Comparison of ENCODE assay signal across 1 cellular context in the genomic region with DNA sequence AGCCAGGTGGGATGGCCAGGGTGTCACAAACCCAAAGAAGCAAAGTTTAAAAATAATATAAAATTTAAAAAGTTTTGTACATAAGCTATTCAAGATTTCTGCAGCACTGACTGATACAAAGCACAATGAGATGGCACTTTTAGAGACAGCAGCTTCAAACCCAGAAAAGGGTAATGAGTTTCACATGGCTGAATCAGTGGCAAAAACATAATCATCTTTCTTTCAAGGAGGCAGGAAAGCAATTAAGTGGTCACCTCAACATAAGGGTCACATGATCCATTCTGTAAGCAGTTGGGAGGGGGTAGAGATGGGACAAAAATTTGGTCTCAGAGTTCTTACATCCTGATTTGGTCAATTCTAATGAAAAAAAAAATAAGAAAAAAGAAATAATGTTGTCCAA.
TF ChIP-seq lines count a peak whose summit lies in the region.
"Not testable (repeated sequence)": the region's sequence is repeated elsewhere in the genome, so short reads cannot be mapped to it uniquely, and the experiment has no call there.

No MANE protein-coding gene starts in this region.

TF ChIP-seq in K562, 482 proteins besides CTCF, POLR2A, EP300 and RAD21:
- TF ChIP-seq ZNF316 (IDR thresholded peaks at IDR 0.05) (peak; percentile 93), C11orf30 (IDR thresholded peaks at IDR 0.05; ENCODE audit: low read depth) (peak; percentile 91), SMARCA4 (IDR thresholded peaks at IDR 0.05) (peak; percentile 54; the same call in 1 of the 2 replicates), NFE2 (IDR thresholded peaks at IDR 0.05; ENCODE audit: low read depth) (peak; percentile 95), EP400 (IDR thresholded peaks at IDR 0.05) (0 out of 2 replicates have a peak, but pooled peaks have one; percentile 26), FOXK2 (conservative IDR thresholded peaks at IDR 0.05 in 1 of 2, IDR thresholded peaks at IDR 0.05 in 1 of 2; ENCODE audit: low read depth in 2 of 2) (peak in 1 of 2 experiments; percentile 31; a peak in 1 of 4 replicates), TRIM24 (IDR thresholded peaks at IDR 0.05) (peak in 1 of 2 experiments; percentile 18; a peak in 1 of 4 replicates), FOSL1 (tag; conservative IDR thresholded peaks at IDR 0.05) (0 out of 2 replicates have a peak, but pooled peaks have one; percentile 4), RFX1 (IDR thresholded peaks at IDR 0.05) (0 out of 2 replicates have a peak, but pooled peaks have one; percentile 4), MEIS2 (IDR thresholded peaks at IDR 0.05; ENCODE audit: partially characterized antibody) (peak; percentile 27), SMARCE1 (IDR thresholded peaks at IDR 0.05) (0 out of 2 replicates have a peak, but pooled peaks have one; percentile 14), MAFG (tag; conservative IDR thresholded peaks at IDR 0.05) (peak; percentile 94), PBX2 (tag; conservative IDR thresholded peaks at IDR 0.05; ENCODE audit: low read depth) (peak; percentile 40), MAFF (IDR thresholded peaks at IDR 0.05; ENCODE audit: low read length) (peak; percentile 75), RAD51 (IDR thresholded peaks at IDR 0.05; ENCODE audit: borderline replicate concordance, low read depth) (peak; percentile 78), MAFK (IDR thresholded peaks at IDR 0.05; ENCODE audit: low read length) (peak; percentile 71), NFE2L1 (tag; IDR thresholded peaks at IDR 0.05; ENCODE audit: borderline replicate concordance, low read depth) (peak; percentile 68), DPF2 (IDR thresholded peaks at IDR 0.05) (peak; percentile 10; the same call in 1 of the 2 replicates), MNT (conservative IDR thresholded peaks at IDR 0.05) (peak in 1 of 2 experiments; percentile 52; a peak in 2 of 4 replicates), TOE1 (IDR thresholded peaks at IDR 0.05; ENCODE audit: borderline replicate concordance) (peak; percentile 88)
- TF ChIP-seq, protein P1, sequence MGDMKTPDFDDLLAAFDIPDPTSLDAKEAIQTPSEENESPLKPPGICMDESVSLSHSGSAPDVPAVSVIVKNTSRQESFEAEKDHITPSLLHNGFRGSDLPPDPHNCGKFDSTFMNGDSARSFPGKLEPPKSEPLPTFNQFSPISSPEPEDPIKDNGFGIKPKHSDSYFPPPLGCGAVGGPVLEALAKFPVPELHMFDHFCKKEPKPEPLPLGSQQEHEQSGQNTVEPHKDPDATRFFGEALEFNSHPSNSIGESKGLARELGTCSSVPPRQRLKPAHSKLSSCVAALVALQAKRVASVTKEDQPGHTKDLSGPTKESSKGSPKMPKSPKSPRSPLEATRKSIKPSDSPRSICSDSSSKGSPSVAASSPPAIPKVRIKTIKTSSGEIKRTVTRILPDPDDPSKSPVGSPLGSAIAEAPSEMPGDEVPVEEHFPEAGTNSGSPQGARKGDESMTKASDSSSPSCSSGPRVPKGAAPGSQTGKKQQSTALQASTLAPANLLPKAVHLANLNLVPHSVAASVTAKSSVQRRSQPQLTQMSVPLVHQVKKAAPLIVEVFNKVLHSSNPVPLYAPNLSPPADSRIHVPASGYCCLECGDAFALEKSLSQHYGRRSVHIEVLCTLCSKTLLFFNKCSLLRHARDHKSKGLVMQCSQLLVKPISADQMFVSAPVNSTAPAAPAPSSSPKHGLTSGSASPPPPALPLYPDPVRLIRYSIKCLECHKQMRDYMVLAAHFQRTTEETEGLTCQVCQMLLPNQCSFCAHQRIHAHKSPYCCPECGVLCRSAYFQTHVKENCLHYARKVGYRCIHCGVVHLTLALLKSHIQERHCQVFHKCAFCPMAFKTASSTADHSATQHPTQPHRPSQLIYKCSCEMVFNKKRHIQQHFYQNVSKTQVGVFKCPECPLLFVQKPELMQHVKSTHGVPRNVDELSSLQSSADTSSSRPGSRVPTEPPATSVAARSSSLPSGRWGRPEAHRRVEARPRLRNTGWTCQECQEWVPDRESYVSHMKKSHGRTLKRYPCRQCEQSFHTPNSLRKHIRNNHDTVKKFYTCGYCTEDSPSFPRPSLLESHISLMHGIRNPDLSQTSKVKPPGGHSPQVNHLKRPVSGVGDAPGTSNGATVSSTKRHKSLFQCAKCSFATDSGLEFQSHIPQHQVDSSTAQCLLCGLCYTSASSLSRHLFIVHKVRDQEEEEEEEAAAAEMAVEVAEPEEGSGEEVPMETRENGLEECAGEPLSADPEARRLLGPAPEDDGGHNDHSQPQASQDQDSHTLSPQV (IDR thresholded peaks at IDR 0.05), result peak; percentile 38; the same call in 1 of the 2 replicates
- TF ChIP-seq, protein P2, sequence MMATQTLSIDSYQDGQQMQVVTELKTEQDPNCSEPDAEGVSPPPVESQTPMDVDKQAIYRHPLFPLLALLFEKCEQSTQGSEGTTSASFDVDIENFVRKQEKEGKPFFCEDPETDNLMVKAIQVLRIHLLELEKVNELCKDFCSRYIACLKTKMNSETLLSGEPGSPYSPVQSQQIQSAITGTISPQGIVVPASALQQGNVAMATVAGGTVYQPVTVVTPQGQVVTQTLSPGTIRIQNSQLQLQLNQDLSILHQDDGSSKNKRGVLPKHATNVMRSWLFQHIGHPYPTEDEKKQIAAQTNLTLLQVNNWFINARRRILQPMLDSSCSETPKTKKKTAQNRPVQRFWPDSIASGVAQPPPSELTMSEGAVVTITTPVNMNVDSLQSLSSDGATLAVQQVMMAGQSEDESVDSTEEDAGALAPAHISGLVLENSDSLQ (IDR thresholded peaks at IDR 0.05), result peak; percentile 40; the same call in 1 of the 2 replicates
- not testable (repeated sequence) for TF ChIP-seq PBX2 (CRISPR knock-in tag; IDR thresholded peaks at IDR 0.05; ENCODE audit: low read depth); TOE1 (CRISPR knock-in tag; IDR thresholded peaks at IDR 0.05; ENCODE audit: borderline replicate concordance, low read depth)
- TF ChIP-seq, protein P3, sequence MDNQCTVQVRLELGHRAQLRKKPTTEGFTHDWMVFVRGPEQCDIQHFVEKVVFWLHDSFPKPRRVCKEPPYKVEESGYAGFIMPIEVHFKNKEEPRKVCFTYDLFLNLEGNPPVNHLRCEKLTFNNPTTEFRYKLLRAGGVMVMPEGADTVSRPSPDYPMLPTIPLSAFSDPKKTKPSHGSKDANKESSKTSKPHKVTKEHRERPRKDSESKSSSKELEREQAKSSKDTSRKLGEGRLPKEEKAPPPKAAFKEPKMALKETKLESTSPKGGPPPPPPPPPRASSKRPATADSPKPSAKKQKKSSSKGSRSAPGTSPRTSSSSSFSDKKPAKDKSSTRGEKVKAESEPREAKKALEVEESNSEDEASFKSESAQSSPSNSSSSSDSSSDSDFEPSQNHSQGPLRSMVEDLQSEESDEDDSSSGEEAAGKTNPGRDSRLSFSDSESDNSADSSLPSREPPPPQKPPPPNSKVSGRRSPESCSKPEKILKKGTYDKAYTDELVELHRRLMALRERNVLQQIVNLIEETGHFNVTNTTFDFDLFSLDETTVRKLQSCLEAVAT (IDR thresholded peaks at IDR 0.05), result 0 out of 4 replicates have a peak, but pooled peaks of 1 of the 2 experiments have one; percentile 18
- TF ChIP-seq, protein P4, sequence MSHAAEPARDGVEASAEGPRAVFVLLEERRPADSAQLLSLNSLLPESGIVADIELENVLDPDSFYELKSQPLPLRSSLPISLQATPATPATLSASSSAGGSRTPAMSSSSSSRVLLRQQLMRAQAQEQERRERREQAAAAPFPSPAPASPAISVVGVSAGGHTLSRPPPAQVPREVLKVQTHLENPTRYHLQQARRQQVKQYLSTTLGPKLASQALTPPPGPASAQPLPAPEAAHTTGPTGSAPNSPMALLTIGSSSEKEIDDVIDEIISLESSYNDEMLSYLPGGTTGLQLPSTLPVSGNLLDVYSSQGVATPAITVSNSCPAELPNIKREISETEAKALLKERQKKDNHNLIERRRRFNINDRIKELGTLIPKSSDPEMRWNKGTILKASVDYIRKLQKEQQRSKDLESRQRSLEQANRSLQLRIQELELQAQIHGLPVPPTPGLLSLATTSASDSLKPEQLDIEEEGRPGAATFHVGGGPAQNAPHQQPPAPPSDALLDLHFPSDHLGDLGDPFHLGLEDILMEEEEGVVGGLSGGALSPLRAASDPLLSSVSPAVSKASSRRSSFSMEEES (CRISPR knock-in tag; IDR thresholded peaks at IDR 0.05), result peak; percentile 95
- TF ChIP-seq, protein P5, sequence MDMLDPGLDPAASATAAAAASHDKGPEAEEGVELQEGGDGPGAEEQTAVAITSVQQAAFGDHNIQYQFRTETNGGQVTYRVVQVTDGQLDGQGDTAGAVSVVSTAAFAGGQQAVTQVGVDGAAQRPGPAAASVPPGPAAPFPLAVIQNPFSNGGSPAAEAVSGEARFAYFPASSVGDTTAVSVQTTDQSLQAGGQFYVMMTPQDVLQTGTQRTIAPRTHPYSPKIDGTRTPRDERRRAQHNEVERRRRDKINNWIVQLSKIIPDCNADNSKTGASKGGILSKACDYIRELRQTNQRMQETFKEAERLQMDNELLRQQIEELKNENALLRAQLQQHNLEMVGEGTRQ (CRISPR knock-in tag; IDR thresholded peaks at IDR 0.05), result peak; percentile 56; the same call in 1 of the 2 replicates
